Comparison of ENCODE assay signal across 10 cellular contexts in genomic region chr6:53894086-53894485, GRCh38.
A peak's percentile ranks its signal among the peaks of the same experiment; 100 is the strongest.
DNase-seq lines count a peak whose midpoint lies in the region; ATAC-seq and TF ChIP-seq lines count a peak whose summit lies in the region.
"Had no signal": no experiment of that assay in that cellular context is flagged by ENCODE, and none has a peak within 500 bp of the region (broad histone marks: within the 10 kb centered on the region; RNA-seq: fewer than 3 reads in every experiment).

No MANE protein-coding gene starts in this region.

- no peak for TF ChIP-seq POLR2A in breast epithelium (IDR thresholded peaks at IDR 0.05)
- TF ChIP-seq POLR2A in lower leg skin (IDR thresholded peaks at IDR 0.05): no peak

- H3K4me3 ChIP-seq in breast epithelium: no peak overlapping the region
- H3K4me3 ChIP-seq in choroid plexus epithelial cell (ENCODE audit: low read depth, low read length): no peak overlapping the region
- no peak overlapping the region for H3K4me3 ChIP-seq in lower leg skin (ENCODE audit: low read depth, poor library complexity, severe bottlenecking)
- H3K4me3 ChIP-seq in coronary artery: no peak overlapping the region

- H3K4me1 Mint-ChIP-seq in MCF 10A (ENCODE audit: insufficient read depth, unreplicated experiment): peaks cover 10% of the 10 kb centered on the region
- peaks cover 4% of the 10 kb centered on the region for H3K4me1 Mint-ChIP-seq in stimulated activated memory B cell treated with anti-CD40 and anti-IgM and Interleukin-4, amounts not matched to agents 10 μg/mL and 1 μg/mL and 100 μg/mL, for 72 hours

- no peak overlapping the region for H3K27ac Mint-ChIP-seq in MCF 10A (ENCODE audit: low read depth, unreplicated experiment)
- no peak overlapping the region for H3K27ac Mint-ChIP-seq in stimulated activated memory B cell treated with anti-CD40 and anti-IgM and Interleukin-4, amounts not matched to agents 10 μg/mL and 1 μg/mL and 100 μg/mL, for 72 hours
- H3K27ac Mint-ChIP-seq: activated B cell treated with CpG ODN at 0.5 μM for 24 hours, memory B cell had no signal

- H3K27me3 ChIP-seq in breast epithelium: no peaks in the 10 kb centered on the region

- no peaks in the 10 kb centered on the region for H3K36me3 Mint-ChIP-seq in MCF 10A (ENCODE audit: insufficient read depth, unreplicated experiment)
- peaks cover 23% of the 10 kb centered on the region for H3K36me3 Mint-ChIP-seq in stimulated activated memory B cell treated with anti-CD40 and anti-IgM and Interleukin-4, amounts not matched to agents 10 μg/mL and 1 μg/mL and 100 μg/mL, for 72 hours

- BruUV-seq in MCF 10A (replicated peaks; lab: Mats Ljungman, UMichigan): no TSS peak

- no peak overlapping the region for H3K27ac ChIP-seq in breast epithelium
- no peak overlapping the region for H3K27ac ChIP-seq in coronary artery

- no peak for TF ChIP-seq CTCF in MCF 10A (IDR thresholded peaks at IDR 0.05; ENCODE audit: unreplicated experiment)
- no peak for TF ChIP-seq CTCF in breast epithelium (IDR thresholded peaks at IDR 0.05)
- TF ChIP-seq CTCF in choroid plexus epithelial cell (conservative IDR thresholded peaks at IDR 0.05; ENCODE audit: low read depth, low read length): no peak
- TF ChIP-seq CTCF in lower leg skin (IDR thresholded peaks at IDR 0.05): no peak
- no peak for TF ChIP-seq CTCF in coronary artery (IDR thresholded peaks at IDR 0.05)

- DNase-seq in MCF 10A (ENCODE audit: unreplicated experiment): peak; percentile 24
- no peak for DNase-seq in breast epithelium (ENCODE audit: low spot score in 2 of 2)
- peak; percentile 38 to 70 for DNase-seq in NCI-H524 (lab: John Stamatoyannopoulos, UW)
- peak; percentile 59 for DNase-seq in choroid plexus epithelial cell (ENCODE audit: low read depth)
- DNase-seq in lower leg skin (ENCODE audit: low spot score in 2 of 2): no peak
- no peak for DNase-seq in coronary artery (ENCODE audit: low spot score)
- DNase-seq: activated B cell treated with CpG ODN at 0.5 μM for 24 hours had no signal

- H3K4me1 ChIP-seq in breast epithelium: no peaks in the 10 kb centered on the region

- no peak overlapping the region for H3K4me3 Mint-ChIP-seq in MCF 10A (ENCODE audit: unreplicated experiment)
- no peak overlapping the region for H3K4me3 Mint-ChIP-seq in stimulated activated memory B cell treated with anti-CD40 and anti-IgM and Interleukin-4, amounts not matched to agents 10 μg/mL and 1 μg/mL and 100 μg/mL, for 72 hours
- H3K4me3 Mint-ChIP-seq: activated B cell treated with CpG ODN at 0.5 μM for 24 hours, memory B cell had no signal

- CTCF ChIA-PET in MCF 10A (lab: Yijun Ruan, JAX): no interaction called here

- intact Hi-C loops in MCF 10A (cut with micrococcal nuclease) (no loop called here), breast epithelium (cut with DNase I; ENCODE audit: low total_unique reads) (no loop called here), lower leg skin (cut with DNase I; ENCODE audit: low total_unique reads) (no loop called here)

- no peaks in the 10 kb centered on the region for H3K27me3 Mint-ChIP-seq in MCF 10A (ENCODE audit: insufficient read depth, unreplicated experiment)
- no peaks in the 10 kb centered on the region for H3K27me3 Mint-ChIP-seq in stimulated activated memory B cell treated with anti-CD40 and anti-IgM and Interleukin-4, amounts not matched to agents 10 μg/mL and 1 μg/mL and 100 μg/mL, for 72 hours
- H3K27me3 Mint-ChIP-seq: activated B cell treated with CpG ODN at 0.5 μM for 24 hours, memory B cell had no signal

- no peaks in the 10 kb centered on the region for H3K36me3 ChIP-seq in breast epithelium

- WGBS in lower leg skin, 2 donors: 54 to 55% methylated on average over 2 of the region's 2 CpGs

- no peaks in the 10 kb centered on the region for H3K9me3 ChIP-seq in breast epithelium

- ATAC-seq in HG02938 (IDR thresholded peaks at IDR 0.05; ENCODE audit: unreplicated experiment): peak; percentile 53
- ATAC-seq in stimulated activated memory B cell treated with anti-CD40 and anti-IgM and Interleukin-4, amounts not matched to agents 10 μg/mL and 1 μg/mL and 100 μg/mL, for 72 hours: peak; percentile 68

- POLR2A ChIA-PET in MCF 10A (lab: Yijun Ruan, JAX): interaction anchor here (3.8 kb wide), 1 partner anchor 99 kb away, joined by 16 read pairs; the partner anchor contains the start of gene LRRC1

- no peaks in the 10 kb centered on the region for H3K9me3 Mint-ChIP-seq in MCF 10A (ENCODE audit: unreplicated experiment)
- no peaks in the 10 kb centered on the region for H3K9me3 Mint-ChIP-seq in stimulated activated memory B cell treated with anti-CD40 and anti-IgM and Interleukin-4, amounts not matched to agents 10 μg/mL and 1 μg/mL and 100 μg/mL, for 72 hours
- H3K9me3 Mint-ChIP-seq: memory B cell had no signal

Comparison
In these comparisons a context has a peak if more than half of its experiments do, and no peak if none do; other contexts are left out.
1. DNase-seq: peak in MCF 10A (single experiment), NCI-H524 (2 of 2) and choroid plexus epithelial cell (single experiment); none in breast epithelium (0 of 2), lower leg skin (0 of 2) and coronary artery (single experiment).